11 cellular contexts compared by ENCODE assay signal in the genomic region with DNA sequence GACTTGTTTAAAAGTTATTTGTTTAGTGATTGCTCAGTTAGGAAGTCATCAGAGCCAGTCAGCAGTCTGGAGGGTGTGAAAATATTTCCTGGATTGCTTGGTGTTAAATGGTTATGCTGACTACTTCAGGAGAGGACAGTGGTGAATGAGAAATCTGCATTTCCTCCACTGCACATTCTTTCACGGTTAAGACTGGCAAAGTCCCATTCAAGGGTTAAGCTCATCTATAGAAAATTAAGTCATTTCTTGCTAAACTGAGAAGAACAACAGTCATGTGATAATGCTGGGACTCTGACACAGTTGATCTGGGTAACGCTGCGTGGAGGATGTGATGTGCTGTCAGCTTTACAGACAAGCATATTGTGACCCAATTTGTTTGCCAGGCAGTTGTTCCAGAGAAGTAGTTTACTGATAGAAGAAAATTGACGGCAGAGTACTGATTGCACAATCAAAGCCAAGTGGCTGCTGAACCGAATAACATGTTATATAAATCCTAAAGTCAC.
DNase-seq lines count a peak whose midpoint lies in the region; ATAC-seq, FAIRE-seq and TF ChIP-seq lines count a peak whose summit lies in the region.
"Had no signal": no experiment of that assay in that cellular context is flagged by ENCODE, and none has a peak within 500 bp of the region (broad histone marks: within the 10 kb centered on the region; RNA-seq: fewer than 3 reads in every experiment).

No MANE protein-coding gene starts in this region.

- no peaks in the 10 kb centered on the region for H3K36me3 Mint-ChIP-seq in activated CD8-positive, alpha-beta T cell treated with anti-CD3 and anti-CD28 coated beads for 36 hours (ENCODE audit: low read depth)
- no peaks in the 10 kb centered on the region for H3K36me3 Mint-ChIP-seq in activated CD8-positive, alpha-beta T cell treated with anti-CD3 and anti-CD28 coated beads, Interleukin-2, amount 10 ng/mL, durations not matched to agents 7 days and 5 days (ENCODE audit: low read depth)
- no peaks in the 10 kb centered on the region for H3K36me3 Mint-ChIP-seq in glutamatergic neuron (ENCODE audit: unreplicated experiment)

- no peaks in the 10 kb centered on the region for H3K4me1 ChIP-seq in HepG2 (ENCODE audit: insufficient read depth, low read length)
- peaks cover 0 to 15% (median 5%) of the 10 kb centered on the region in 4 donors for H3K4me1 ChIP-seq in tibial artery
- peaks cover 4% of the 10 kb centered on the region for H3K4me1 ChIP-seq in SJCRH30

- H3K9me3 ChIP-seq in HepG2 (ENCODE audit: low read length): no peaks in the 10 kb centered on the region
- no peaks in the 10 kb centered on the region for H3K9me3 ChIP-seq in tibial artery
- H3K9me3 ChIP-seq in SJCRH30 (replicated peaks): no peaks in the 10 kb centered on the region

- H2AFZ ChIP-seq in HepG2 (ENCODE audit: low read length): no peak overlapping the region

- no peak overlapping the region for H3K4me3 Mint-ChIP-seq in activated CD8-positive, alpha-beta T cell treated with anti-CD3 and anti-CD28 coated beads for 36 hours
- H3K4me3 Mint-ChIP-seq in activated CD8-positive, alpha-beta T cell treated with anti-CD3 and anti-CD28 coated beads, Interleukin-2, amount 10 ng/mL, durations not matched to agents 7 days and 5 days: no peak overlapping the region
- no peak overlapping the region for H3K4me3 Mint-ChIP-seq in glutamatergic neuron (ENCODE audit: unreplicated experiment)

- H3K4me2 ChIP-seq in HepG2 (ENCODE audit: low read depth, low read length): no peak overlapping the region

- TF ChIP-seq POLR2A in HepG2 (IDR thresholded peaks at IDR 0.05; ENCODE audit: insufficient read depth in 1 of 2, low read depth in 2 of 2, low read length in 2 of 2): no peak

- no peaks in the 10 kb centered on the region for H3K79me2 ChIP-seq in HepG2 (ENCODE audit: insufficient read depth, low read length)

- no peaks in the 10 kb centered on the region for H3K27me3 Mint-ChIP-seq in activated CD8-positive, alpha-beta T cell treated with anti-CD3 and anti-CD28 coated beads for 36 hours
- no peaks in the 10 kb centered on the region for H3K27me3 Mint-ChIP-seq in activated CD8-positive, alpha-beta T cell treated with anti-CD3 and anti-CD28 coated beads, Interleukin-2, amount 10 ng/mL, durations not matched to agents 7 days and 5 days (ENCODE audit: low read depth)
- no peaks in the 10 kb centered on the region for H3K27me3 Mint-ChIP-seq in glutamatergic neuron (ENCODE audit: unreplicated experiment)

- H3K9ac ChIP-seq in HepG2 (ENCODE audit: insufficient read depth, low read depth, low read length): no peak overlapping the region

- POLR2A ChIA-PET in activated CD8-positive, alpha-beta T cell treated with anti-CD3 and anti-CD28 coated beads for 36 hours (lab: Charles Lee): no interaction called here
- POLR2A ChIA-PET in activated CD8-positive, alpha-beta T cell treated with anti-CD3 and anti-CD28 coated beads, Interleukin-2, amount 10 ng/mL, durations not matched to agents 7 days and 5 days (lab: Charles Lee): no interaction called here
- POLR2A ChIA-PET in HepG2 (lab: Yijun Ruan, JAX): no interaction called here

- peak overlapping the region; percentile 14 for H3K27ac Mint-ChIP-seq in activated CD8-positive, alpha-beta T cell treated with anti-CD3 and anti-CD28 coated beads for 36 hours
- H3K27ac Mint-ChIP-seq in activated CD8-positive, alpha-beta T cell treated with anti-CD3 and anti-CD28 coated beads, Interleukin-2, amount 10 ng/mL, durations not matched to agents 7 days and 5 days: no peak overlapping the region
- no peak overlapping the region for H3K27ac Mint-ChIP-seq in glutamatergic neuron (ENCODE audit: unreplicated experiment)

- TF ChIP-seq EP300 in HepG2 (IDR thresholded peaks at IDR 0.05; ENCODE audit: low read depth in 2 of 2, low read length in 2 of 2): no peak
- no peak for TF ChIP-seq EP300 in HepG2 (CRISPR knock-in tag; IDR thresholded peaks at IDR 0.05; ENCODE audit: borderline replicate concordance)

- no peaks in the 10 kb centered on the region for H4K20me1 ChIP-seq in HepG2 (ENCODE audit: insufficient read depth, low read length)

- H3K9me3 Mint-ChIP-seq in activated CD8-positive, alpha-beta T cell treated with anti-CD3 and anti-CD28 coated beads for 36 hours: no peaks in the 10 kb centered on the region
- H3K9me3 Mint-ChIP-seq in activated CD8-positive, alpha-beta T cell treated with anti-CD3 and anti-CD28 coated beads, Interleukin-2, amount 10 ng/mL, durations not matched to agents 7 days and 5 days (ENCODE audit: insufficient read depth): no peaks in the 10 kb centered on the region
- no peaks in the 10 kb centered on the region for H3K9me3 Mint-ChIP-seq in glutamatergic neuron (ENCODE audit: unreplicated experiment)

- in situ Hi-C loops in HepG2 (cut with HindIII; ENCODE audit: extremely low pct_ligation_motif_present, low pct_unique_long_range_greater_than_20kb): no loop called here

- intact Hi-C loops in activated CD8-positive, alpha-beta T cell treated with anti-CD3 and anti-CD28 coated beads for 36 hours (cut with micrococcal nuclease): loop anchor here (5.0 kb wide), 1 partner anchor 151 kb away; no protein-coding TSS in a partner anchor
- intact Hi-C loops in HepG2 (cut with micrococcal nuclease; ENCODE audit: unreplicated experiment) (no loop called here), tibial artery (cut with DNase I; ENCODE audit: low total_unique reads) (no loop called here)

- BruUV-seq in HepG2 (replicated peaks; lab: Mats Ljungman, UMichigan): no TSS peak

- no peak for FAIRE-seq in HepG2 (lab: Jason Lieb, UNC)

- no peak for TF ChIP-seq CTCF in activated CD8-positive, alpha-beta T cell treated with anti-CD3 and anti-CD28 coated beads for 36 hours (IDR thresholded peaks at IDR 0.05)
- TF ChIP-seq CTCF in HepG2 (CRISPR knock-in tag; IDR thresholded peaks at IDR 0.05) (no peak), tibial artery (IDR thresholded peaks at IDR 0.05) (no peak), glutamatergic neuron (IDR thresholded peaks at IDR 0.05; ENCODE audit: partially characterized antibody, unreplicated experiment) (no peak)

- peak; percentile 43 for DNase-seq in activated CD8-positive, alpha-beta T cell treated with anti-CD3 and anti-CD28 coated beads for 36 hours
- DNase-seq in activated CD8-positive, alpha-beta T cell treated with anti-CD3 and anti-CD28 coated beads, Interleukin-2, amount 10 ng/mL, durations not matched to agents 7 days and 5 days: no peak
- DNase-seq in HepG2 (ENCODE audit: low spot score) (no peak), tibial artery (peak in 1 of 2 donors; percentile 74), glutamatergic neuron (no peak), NCI-H187 treated with DMSO at 0.1 percent for 48 hours (lab: John Stamatoyannopoulos, UW) (no peak), SJCRH30 (no peak)
- DNase-seq: Kasumi-1; stimulated activated CD4-positive, alpha-beta T cell treated with anti-CD3 and anti-CD28 coated beads, Interleukin-4, amount 100 ng/mL, for 24 hours had no signal

- H3K27ac ChIP-seq in cingulate gyrus (ENCODE audit: low read depth, low read length) (peak overlapping the region; percentile 57), HepG2 (ENCODE audit: extremely low read length, insufficient read depth, low read length) (no peak overlapping the region), tibial artery (peak overlapping the region; percentile 2 to 32), SJCRH30 (no peak overlapping the region)
- H3K27ac ChIP-seq: SK-N-MC had no signal

- H3K4me1 Mint-ChIP-seq in activated CD8-positive, alpha-beta T cell treated with anti-CD3 and anti-CD28 coated beads for 36 hours (ENCODE audit: low read depth): peaks cover 33% of the 10 kb centered on the region
- H3K4me1 Mint-ChIP-seq in activated CD8-positive, alpha-beta T cell treated with anti-CD3 and anti-CD28 coated beads, Interleukin-2, amount 10 ng/mL, durations not matched to agents 7 days and 5 days (ENCODE audit: low read depth): peaks cover 11% of the 10 kb centered on the region
- no peaks in the 10 kb centered on the region for H3K4me1 Mint-ChIP-seq in glutamatergic neuron (ENCODE audit: low read depth, unreplicated experiment)

- ATAC-seq in activated CD8-positive, alpha-beta T cell treated with anti-CD3 and anti-CD28 coated beads for 36 hours: peak; percentile 62
- ATAC-seq in activated CD8-positive, alpha-beta T cell treated with anti-CD3 and anti-CD28 coated beads, Interleukin-2, amount 10 ng/mL, durations not matched to agents 7 days and 5 days: no peak
- ATAC-seq in HepG2: no peak

- no peak overlapping the region for H3K4me3 ChIP-seq in HepG2 (replicated peaks in 1 of 3; ENCODE audit: insufficient read depth in 1 of 3, low read depth in 2 of 3, low read length in 3 of 3)
- H3K4me3 ChIP-seq in tibial artery: no peak overlapping the region
- H3K4me3 ChIP-seq in SJCRH30: no peak overlapping the region
- H3K4me3 ChIP-seq: SK-N-MC had no signal

- WGBS in HepG2 (ENCODE audit: low lambda C conversion rate): 0% methylated on average over 5 of the region's 5 CpGs

- H3K36me3 ChIP-seq in HepG2 (replicated peaks in 1 of 2; ENCODE audit: control insufficient read depth in 1 of 2, insufficient read depth in 2 of 2, low read length in 2 of 2): no peaks in the 10 kb centered on the region
- no peaks in the 10 kb centered on the region for H3K36me3 ChIP-seq in tibial artery
- H3K36me3 ChIP-seq in SJCRH30: no peaks in the 10 kb centered on the region

- TF ChIP-seq RAD21 in HepG2 (CRISPR knock-in tag; IDR thresholded peaks at IDR 0.05): no peak

- CTCF ChIA-PET in activated CD8-positive, alpha-beta T cell treated with anti-CD3 and anti-CD28 coated beads for 36 hours (lab: Charles Lee): interaction anchor here (0.7 to 1.1 kb wide), 3 partner anchors 144 to 904 kb away, joined by 3 read pairs; no protein-coding TSS in a partner anchor
- CTCF ChIA-PET in activated CD8-positive, alpha-beta T cell treated with anti-CD3 and anti-CD28 coated beads, Interleukin-2, amount 10 ng/mL, durations not matched to agents 7 days and 5 days (lab: Charles Lee): interaction anchor here (1.1 kb wide), 1 partner anchor 150 kb away, joined by 5 read pairs; no protein-coding TSS in a partner anchor
- CTCF ChIA-PET in HepG2 (lab: Yijun Ruan, JAX; ENCODE audit: low intra/inter-chr PET ratio, low total read pairs): no interaction called here

- H3K27me3 ChIP-seq in HepG2 (ENCODE audit: control insufficient read depth in 1 of 2, insufficient read depth in 2 of 2, low read length in 2 of 2) (no peaks in the 10 kb centered on the region; a peak in 1 of 5 replicates), tibial artery (no peaks in the 10 kb centered on the region), SJCRH30 (no peaks in the 10 kb centered on the region)

Comparison
In these comparisons a context has a peak if more than half of its experiments do, and no peak if none do; other contexts are left out.
1. H3K27ac ChIP-seq: peak in cingulate gyrus (single experiment) and tibial artery (2 of 2); none in HepG2 (single experiment) and SJCRH30 (single experiment).